8 cellular contexts compared by ENCODE assay signal in genomic region chr13:26186141-26186870, GRCh38. TPM values are rescaled to one million over a fixed set of nuclear protein-coding genes. Genes with fewer than 3 reads are reported as not detected.
A peak's percentile ranks its signal among the peaks of the same experiment; 100 is the strongest.
DNase-seq lines count a peak whose midpoint lies in the region; ATAC-seq and TF ChIP-seq lines count a peak whose summit lies in the region.

No MANE protein-coding gene starts in this region.

- H3K9ac ChIP-seq in colonic mucosa (ENCODE audit: low read depth in 2 of 2, low read length in 2 of 2): peak overlapping the region; percentile 54 to 78

- H3K4me1 ChIP-seq in colonic mucosa: peaks cover 2% of the 10 kb centered on the region

- H3K36me3 ChIP-seq in colonic mucosa: no peaks in the 10 kb centered on the region

- intact Hi-C loops in colonic mucosa (cut with DNase I): no loop called here

- H3K9me3 ChIP-seq in colonic mucosa: no peaks in the 10 kb centered on the region

- H3K27ac ChIP-seq in colonic mucosa: peak overlapping the region; percentile 79
- H3K27ac ChIP-seq in layer of hippocampus (ENCODE audit: low read depth, low read length): peak overlapping the region; percentile 52

- peak; percentile 47 for TF ChIP-seq CTCF in colonic mucosa (IDR thresholded peaks at IDR 0.05)

- ATAC-seq in GM18873 (IDR thresholded peaks at IDR 0.05; ENCODE audit: low FRiP score, unreplicated experiment): peak; percentile 75
- ATAC-seq in HG03139 (IDR thresholded peaks at IDR 0.05; ENCODE audit: unreplicated experiment): peak; percentile 88

- H3K27me3 ChIP-seq in colonic mucosa (no peaks in the 10 kb centered on the region), layer of hippocampus (ENCODE audit: control insufficient read depth, insufficient read depth, low read length) (no peaks in the 10 kb centered on the region)

- peak overlapping the region; percentile 65 for H3K4me3 ChIP-seq in colonic mucosa

- DNase-seq in AG08395 (ENCODE audit: low spot score) (peak; percentile 70), NCI-H345 treated with DMSO at 0.1 percent for 48 hours (lab: John Stamatoyannopoulos, UW; ENCODE audit: unreplicated experiment) (peak; percentile 32), colonic mucosa (peak; percentile 91)
- DNase-seq in activated CD4-positive, alpha-beta T cell treated with anti-CD3 and anti-CD28 coated beads for 48 hours: peak; percentile 93
- peak; percentile 67 to 82 (median 76) for DNase-seq in stimulated activated CD4-positive, alpha-beta T cell treated with anti-CD3 and anti-CD28 coated beads, Interleukin-1b, Interleukin-23, amount 100 ng/mL, for 24 hours (ENCODE audit: low read depth in 4 of 4, low spot score in 1 of 4)

RNA-seq across cellular contexts. Expression of gene RNF6, which starts 35.8 kb away (rescaled TPM):
- 10 to 100 TPM; 31.2 to 46.2 TPM for total RNA-seq in colonic mucosa

Comparison
In these comparisons a context has a peak if more than half of its experiments do, and no peak if none do; other contexts are left out.
1. Peak in every context shown above with its lines: DNase-seq, ATAC-seq, H3K4me3 ChIP-seq and H3K27ac ChIP-seq.
2. DNase-seq: peak in every context shown above with its lines; median percentile 93 in activated CD4-positive, alpha-beta T cell treated with anti-CD3 and anti-CD28 coated beads for 48 hours; 91 in colonic mucosa; 76 in stimulated activated CD4-positive, alpha-beta T cell treated with anti-CD3 and anti-CD28 coated beads, Interleukin-1b, Interleukin-23, amount 100 ng/mL, for 24 hours; 70 in AG08395; 32 in NCI-H345 treated with DMSO at 0.1 percent for 48 hours.